Comparison of ENCODE assay signal across 8 cellular contexts in genomic region chr4:48906283-48907173, GRCh38. TPM values are rescaled to one million over a fixed set of nuclear protein-coding genes. Genes with fewer than 3 reads are reported as not detected.
A peak's percentile ranks its signal among the peaks of the same experiment; 100 is the strongest.
DNase-seq lines count a peak whose midpoint lies in the region; ATAC-seq and TF ChIP-seq lines count a peak whose summit lies in the region.

Gene OCIAD2 (minus strand): TSS chr4:48906774. CDS start chr4:48904549, 2,225 bp downstream.

- H3K36me3 ChIP-seq in CD8-positive, alpha-beta T cell (ENCODE audit: insufficient read depth, low read length), result peaks cover 7% of the 10 kb centered on the region
- peaks cover 0 to 21% (median 0%) of the 10 kb centered on the region in 3 donors for H3K36me3 ChIP-seq in esophagus squamous epithelium
- H3K36me3 ChIP-seq in suprapubic skin, result peaks cover 8% of the 10 kb centered on the region

- POLR2A ChIA-PET in CD8-positive, alpha-beta T cell (lab: Charles Lee), result interaction anchor here (0.6 to 2.0 kb wide), 6 partner anchors 9 to 328 kb away, joined by 3 to 10 read pairs (median 4); partner anchors contain the start of gene FRYL

- peak within 1 kb of the TSS; percentile 98 for H3K27ac Mint-ChIP-seq in CD8-positive, alpha-beta T cell
- peak within 1 kb of the TSS; percentile 78 for H3K27ac Mint-ChIP-seq in neural crest cell (ENCODE audit: unreplicated experiment)

- peaks cover 29% of the 10 kb centered on the region for H3K4me1 ChIP-seq in CD8-positive, alpha-beta T cell (ENCODE audit: insufficient read depth, low read length)
- peaks cover 10 to 73% (median 19%) of the 10 kb centered on the region in 3 donors for H3K4me1 ChIP-seq in esophagus squamous epithelium
- peaks cover 14% of the 10 kb centered on the region for H3K4me1 ChIP-seq in suprapubic skin

- peak; percentile 70 to 92 (median 85) for DNase-seq in CD8-positive, alpha-beta T cell
- DNase-seq in NCI-H82 treated with DMSO at 0.1 percent for 48 hours (lab: John Stamatoyannopoulos, UW; ENCODE audit: unreplicated experiment) (peak; percentile 75), activated T-cell treated with anti-CD3 and anti-CD28 coated beads for 4 hours (peak; percentile 75), esophagus squamous epithelium (lab: John Stamatoyannopoulos, UW) (peak; percentile 20), neural crest cell (ENCODE audit: low read depth, low spot score) (peak; percentile 32), suprapubic skin (ENCODE audit: low spot score in 2 of 2) (peak in 1 of 2 donors; percentile 68)

- no peaks in the 10 kb centered on the region for H3K9me3 ChIP-seq in CD8-positive, alpha-beta T cell (ENCODE audit: low read length)
- H3K9me3 ChIP-seq in esophagus squamous epithelium, result no peaks in the 10 kb centered on the region
- H3K9me3 ChIP-seq in suprapubic skin, result no peaks in the 10 kb centered on the region

- intact Hi-C loops in CD8-positive, alpha-beta T cell (cut with DNase I, micrococcal nuclease), result loop anchor here (1.0 to 10.0 kb wide), 10 partner anchors 54 to 1442 kb away; partner anchors contain the start of genes FRYL (in 2 of the 2), OCIAD1 (in 2 of the 2), SLAIN2 (in 2 of the 2) and COMMD8 (in 1 of the 2)
- intact Hi-C loops in esophagus squamous epithelium (cut with DNase I), result no loop called here

- peaks cover 36% of the 10 kb centered on the region for H3K36me3 Mint-ChIP-seq in CD8-positive, alpha-beta T cell
- H3K36me3 Mint-ChIP-seq in neural crest cell (ENCODE audit: low read depth), result peaks cover 2% of the 10 kb centered on the region

- peak; percentile 36 for TF ChIP-seq CTCF in CD8-positive, alpha-beta T cell (IDR thresholded peaks at IDR 0.05)
- TF ChIP-seq CTCF in esophagus squamous epithelium (IDR thresholded peaks at IDR 0.05) (peak in 2 of 6 experiments; percentile 12 to 32), neural crest cell (conservative IDR thresholded peaks at IDR 0.05) (no peak), suprapubic skin (IDR thresholded peaks at IDR 0.05) (no peak)

- H3K27me3 ChIP-seq in CD8-positive, alpha-beta T cell (ENCODE audit: insufficient read depth, low read length), result no peaks in the 10 kb centered on the region
- H3K27me3 ChIP-seq in esophagus squamous epithelium (peaks cover 0 to 4% (median 0%) of the 10 kb centered on the region in 4 donors), suprapubic skin (peaks cover 8% of the 10 kb centered on the region)

- peaks cover 49% of the 10 kb centered on the region for H3K4me1 Mint-ChIP-seq in CD8-positive, alpha-beta T cell (ENCODE audit: low read depth)
- peaks cover 23% of the 10 kb centered on the region for H3K4me1 Mint-ChIP-seq in neural crest cell

- TF ChIP-seq POLR2A in esophagus squamous epithelium (IDR thresholded peaks at IDR 0.05), result peak in 1 of 4 donors; percentile 56
- no peak for TF ChIP-seq POLR2A in suprapubic skin (IDR thresholded peaks at IDR 0.05)

- no peaks in the 10 kb centered on the region for H3K9me3 Mint-ChIP-seq in CD8-positive, alpha-beta T cell
- peaks cover 3% of the 10 kb centered on the region for H3K9me3 Mint-ChIP-seq in neural crest cell

- H3K27ac ChIP-seq in CD8-positive, alpha-beta T cell (ENCODE audit: low read depth, low read length), result peak within 1 kb of the TSS; percentile 71
- H3K27ac ChIP-seq in esophagus squamous epithelium (peak within 1 kb of the TSS in 3 of 4 donors; percentile 69 to 83 (median 81)), suprapubic skin (peak within 1 kb of the TSS; percentile 45)

- H3K4me3 Mint-ChIP-seq in CD8-positive, alpha-beta T cell, result peak within 1 kb of the TSS; percentile 98
- peak within 1 kb of the TSS; percentile 95 for H3K4me3 Mint-ChIP-seq in neural crest cell

- H3K4me3 ChIP-seq in CD8-positive, alpha-beta T cell (ENCODE audit: low read depth, low read length), result peak within 1 kb of the TSS; percentile 73
- H3K4me3 ChIP-seq in esophagus squamous epithelium (peak within 1 kb of the TSS; percentile 57 to 85 (median 78)), suprapubic skin (peak within 1 kb of the TSS; percentile 81)

- H3K27me3 Mint-ChIP-seq in CD8-positive, alpha-beta T cell (ENCODE audit: low read depth), result no peaks in the 10 kb centered on the region
- H3K27me3 Mint-ChIP-seq in neural crest cell (ENCODE audit: low read depth), result no peaks in the 10 kb centered on the region

- no peak for TF ChIP-seq EP300 in suprapubic skin (IDR thresholded peaks at IDR 0.05)

- WGBS in esophagus squamous epithelium, 2 donors, result 9 to 20% methylated on average over 14 to 25 of the region's 62 CpGs
- WGBS in suprapubic skin, result 19% methylated on average over 21 of the region's 62 CpGs

- ATAC-seq in CD8-positive, alpha-beta T cell, result peak; percentile 97
- ATAC-seq in GM19438 (IDR thresholded peaks at IDR 0.05; ENCODE audit: low read depth, unreplicated experiment) (peak; percentile 96), HG03571 (IDR thresholded peaks at IDR 0.05; ENCODE audit: unreplicated experiment) (peak; percentile 95)

- CTCF ChIA-PET in CD8-positive, alpha-beta T cell (lab: Charles Lee), result interaction anchor here (0.8 to 2.7 kb wide), 11 partner anchors 9 to 328 kb away, joined by 3 to 22 read pairs (median 4); no protein-coding TSS in a partner anchor

RNA-seq across cellular contexts. Expression of gene OCIAD2, which starts in this region (rescaled TPM):
- total RNA-seq in CD8-positive, alpha-beta T cell, result 10 to 100 TPM; 70.6 to 72.1 TPM
- 10 to 100 TPM; 16.2 to 30.8 (median 17.5) TPM for total RNA-seq in esophagus squamous epithelium
- 29.7 and 33.4 TPM in 2 replicates for total RNA-seq in neural crest cell
- 100 to 1,000 TPM in 1 of 4 donors, 10 to 100 TPM in 3; 15.8 to 167 (median 36.1) TPM for total RNA-seq in suprapubic skin
